In the genomic region with DNA sequence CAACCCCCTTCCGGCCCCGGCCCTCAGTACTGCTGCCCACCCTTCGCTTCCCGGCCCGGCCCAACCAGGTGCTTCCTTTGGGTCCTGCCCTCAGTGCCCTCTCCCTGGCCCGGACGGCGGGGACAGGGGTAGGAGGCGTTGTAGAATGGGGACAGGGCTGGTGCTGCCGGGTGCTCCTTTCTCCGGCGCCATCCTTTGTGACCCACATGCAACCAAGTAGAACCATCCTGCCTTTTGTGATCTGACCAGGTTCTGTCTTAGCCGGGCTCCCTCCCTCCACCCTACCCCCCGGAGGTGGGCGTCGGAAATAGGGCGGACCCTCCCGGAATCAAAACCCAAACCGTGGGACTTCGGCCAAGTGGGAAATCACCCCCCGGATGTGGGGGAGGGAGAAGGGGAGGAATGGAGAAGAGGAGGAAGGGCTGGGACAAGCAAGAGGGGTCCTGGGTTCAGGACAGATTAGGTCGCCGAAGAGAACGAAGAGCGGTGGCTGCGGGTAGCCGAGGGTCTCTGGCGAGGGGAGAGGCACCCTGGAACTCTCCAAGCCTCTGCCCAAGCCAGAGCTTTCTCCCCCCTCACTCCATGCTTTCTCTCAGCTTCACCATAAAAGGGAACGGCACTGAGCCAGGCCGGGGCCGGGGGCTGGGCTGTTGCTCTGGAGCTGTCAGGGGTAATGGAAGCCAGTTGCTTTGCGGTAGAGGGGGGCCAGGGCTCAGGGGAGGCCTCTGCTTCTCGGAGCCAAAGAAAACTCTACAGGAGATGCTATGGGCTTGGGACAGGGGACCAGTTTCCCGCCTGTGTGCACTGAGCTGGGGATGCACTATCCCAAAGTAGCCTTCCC, we compare ENCODE assay signal across 1 cellular context.
TF ChIP-seq lines count a peak whose summit lies in the region.

No MANE protein-coding gene starts in this region.

TF ChIP-seq in HCT116, 20 proteins besides CTCF, POLR2A, EP300 and RAD21:
- TF ChIP-seq ZFX (IDR thresholded peaks at IDR 0.05) = 0 out of 2 replicates have a peak, but pooled peaks have one; percentile 8
- no peak for TF ChIP-seq YY1 (IDR thresholded peaks at IDR 0.05; ENCODE audit: extremely low read depth, insufficient replicate concordance, low read depth, low read length)
- no peak for TF ChIP-seq SP1 (IDR thresholded peaks at IDR 0.05; ENCODE audit: low read depth)
- no peak for TF ChIP-seq FOSL1 (IDR thresholded peaks at IDR 0.05; ENCODE audit: low read depth)
TF ChIP-seq in HCT116: peak in this region for 1.
